In genomic region chr1:54301494-54301893, GRCh38 we compare ENCODE assay signal across 2 cellular contexts.
TF ChIP-seq lines count a peak whose summit lies in the region.

No MANE protein-coding gene starts in this region.

TF ChIP-seq in H1, 55 proteins besides CTCF, POLR2A, EP300 and RAD21:
- TF ChIP-seq CHD2 (IDR thresholded peaks at IDR 0.05; ENCODE audit: low read length): no peak
- TF ChIP-seq ATF2 (IDR thresholded peaks at IDR 0.05; ENCODE audit: low read length): no peak
- no peak for TF ChIP-seq SP1 (IDR thresholded peaks at IDR 0.05; ENCODE audit: low read depth, low read length)
- no peak for TF ChIP-seq KDM5A (IDR thresholded peaks at IDR 0.05; ENCODE audit: low read length)
- no peak for TF ChIP-seq BRCA1 (IDR thresholded peaks at IDR 0.05; ENCODE audit: low read depth, low read length)
- TF ChIP-seq PHF8 (conservative IDR thresholded peaks at IDR 0.05; ENCODE audit: low read depth, low read length): no peak
- TF ChIP-seq SIN3A (conservative IDR thresholded peaks at IDR 0.05 in 1 of 2, IDR thresholded peaks at IDR 0.05 in 1 of 2; ENCODE audit: low read depth in 1 of 2, low read length in 2 of 2): no peak
- TF ChIP-seq RBBP5 (IDR thresholded peaks at IDR 0.05; ENCODE audit: borderline replicate concordance, low read depth, low read length): no peak
- no peak for TF ChIP-seq CREB1 (IDR thresholded peaks at IDR 0.05)
- TF ChIP-seq HDAC2 (IDR thresholded peaks at IDR 0.05; ENCODE audit: borderline replicate concordance in 1 of 2, low read depth in 2 of 2, low read length in 2 of 2): no peak
- TF ChIP-seq SRF (IDR thresholded peaks at IDR 0.05; ENCODE audit: low read depth, low read length): no peak
- TF ChIP-seq TAF1 (IDR thresholded peaks at IDR 0.05; ENCODE audit: low read depth, low read length): no peak
- no peak for TF ChIP-seq CBX8 (IDR thresholded peaks at IDR 0.05; ENCODE audit: borderline replicate concordance, low read depth, low read length)
TF ChIP-seq in H1: peak in this region for 0.

TF ChIP-seq in GM23338, 12 proteins besides CTCF, POLR2A, EP300 and RAD21:
- no peak for TF ChIP-seq EZH2phosphoT487 (IDR thresholded peaks at IDR 0.05; ENCODE audit: unreplicated experiment)
TF ChIP-seq in GM23338: peak in this region for 0.
